8 cellular contexts compared by ENCODE assay signal in the genomic region with DNA sequence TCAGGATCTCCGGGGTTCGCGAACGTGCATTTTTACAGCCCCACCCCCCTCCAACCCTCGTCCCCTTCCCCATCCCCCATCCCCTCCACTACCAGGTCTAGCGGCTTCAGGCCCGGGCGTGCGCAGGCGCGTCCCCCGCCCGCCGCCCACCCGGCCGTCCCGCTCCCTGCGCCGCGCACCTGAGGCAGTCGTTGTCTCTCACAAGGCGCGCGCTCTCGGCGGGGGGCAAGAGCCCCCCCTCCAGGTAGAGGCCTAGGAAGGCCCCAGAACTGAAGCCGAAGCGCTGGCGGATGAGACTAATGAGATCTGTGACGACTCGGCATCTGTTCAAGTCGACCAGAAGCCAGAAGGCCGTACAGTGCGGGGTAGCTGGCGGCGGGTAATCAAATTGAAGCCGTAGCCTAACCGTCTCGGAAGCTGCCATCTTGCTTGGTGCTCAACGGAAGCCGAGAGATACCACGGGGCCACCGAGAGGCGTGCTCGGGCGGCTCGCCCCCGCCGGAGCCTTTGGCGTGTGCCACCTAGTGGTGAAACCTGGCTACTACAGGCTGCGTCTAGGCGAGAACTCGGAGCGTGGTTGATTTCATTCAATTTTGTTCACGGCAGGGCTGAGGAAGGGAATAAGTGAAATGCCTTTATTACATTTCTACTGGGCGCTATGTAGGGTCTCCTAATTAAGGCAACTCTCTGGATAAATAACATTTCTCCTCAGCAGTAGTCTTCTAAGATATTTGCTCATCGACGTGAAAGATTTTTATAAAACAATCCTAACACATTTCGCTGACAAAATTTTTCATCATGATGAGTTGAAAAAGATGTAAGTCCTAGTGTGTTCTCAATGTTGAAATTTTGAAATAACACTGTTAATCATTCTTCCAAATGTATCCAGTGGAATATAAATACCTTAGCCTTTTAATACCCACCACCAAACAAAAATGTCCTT. TPM values are rescaled to one million over a fixed set of nuclear protein-coding genes. Genes with fewer than 3 reads are reported as not detected.
A peak's percentile ranks its signal among the peaks of the same experiment; 100 is the strongest.
DNase-seq lines count a peak whose midpoint lies in the region; ATAC-seq and TF ChIP-seq lines count a peak whose summit lies in the region.

A gene with protein sequence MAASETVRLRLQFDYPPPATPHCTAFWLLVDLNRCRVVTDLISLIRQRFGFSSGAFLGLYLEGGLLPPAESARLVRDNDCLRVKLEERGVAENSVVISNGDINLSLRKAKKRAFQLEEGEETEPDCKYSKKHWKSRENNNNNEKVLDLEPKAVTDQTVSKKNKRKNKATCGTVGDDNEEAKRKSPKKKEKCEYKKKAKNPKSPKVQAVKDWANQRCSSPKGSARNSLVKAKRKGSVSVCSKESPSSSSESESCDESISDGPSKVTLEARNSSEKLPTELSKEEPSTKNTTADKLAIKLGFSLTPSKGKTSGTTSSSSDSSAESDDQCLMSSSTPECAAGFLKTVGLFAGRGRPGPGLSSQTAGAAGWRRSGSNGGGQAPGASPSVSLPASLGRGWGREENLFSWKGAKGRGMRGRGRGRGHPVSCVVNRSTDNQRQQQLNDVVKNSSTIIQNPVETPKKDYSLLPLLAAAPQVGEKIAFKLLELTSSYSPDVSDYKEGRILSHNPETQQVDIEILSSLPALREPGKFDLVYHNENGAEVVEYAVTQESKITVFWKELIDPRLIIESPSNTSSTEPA (minus strand): TSS at position 455 of the 943 bp plus-strand sequence. CDS start 31 bp downstream, at position 424.

- peak; percentile 99 for TF ChIP-seq CTCF in DND-41 (IDR thresholded peaks at IDR 0.05; ENCODE audit: borderline replicate concordance, extremely low read depth, low read length, poor library complexity, severe bottlenecking)
- TF ChIP-seq CTCF in esophagus muscularis mucosa (IDR thresholded peaks at IDR 0.05): peak in 2 of 3 experiments; percentile 99 to 100

- H3K9me3 Mint-ChIP-seq in activated T-cell treated with anti-CD3 and anti-CD28 coated beads, Interleukin-2, amount 50 U/mL, for 4 hours: no peaks in the 10 kb centered on the region
- H3K9me3 Mint-ChIP-seq in naive B cell: no peaks in the 10 kb centered on the region
- no peaks in the 10 kb centered on the region for H3K9me3 Mint-ChIP-seq in stimulated activated memory B cell treated with anti-CD40 and anti-IgM and Interleukin-4, amounts not matched to agents 10 μg/mL and 1 μg/mL and 100 μg/mL, for 72 hours

- peaks cover 48% of the 10 kb centered on the region for H3K79me2 ChIP-seq in DND-41 (ENCODE audit: insufficient read depth, low read length)

- H3K4me3 Mint-ChIP-seq in activated T-cell treated with anti-CD3 and anti-CD28 coated beads, Interleukin-2, amount 50 U/mL, for 4 hours: peak within 1 kb of the TSS; percentile 86
- peak within 1 kb of the TSS; percentile 78 to 95 (median 89) for H3K4me3 Mint-ChIP-seq in naive B cell
- H3K4me3 Mint-ChIP-seq in stimulated activated memory B cell treated with anti-CD40 and anti-IgM and Interleukin-4, amounts not matched to agents 10 μg/mL and 1 μg/mL and 100 μg/mL, for 72 hours: peak within 1 kb of the TSS; percentile 84

- H3K4me3 ChIP-seq in DND-41 (ENCODE audit: low read depth in 1 of 2, low read length in 2 of 2) (peak within 1 kb of the TSS; percentile 90), esophagus muscularis mucosa (peak within 1 kb of the TSS; percentile 80 to 95 (median 86))

- no peaks in the 10 kb centered on the region for H3K27me3 ChIP-seq in DND-41 (ENCODE audit: insufficient read depth, low read length, poor library complexity)
- no peaks in the 10 kb centered on the region for H3K27me3 ChIP-seq in esophagus muscularis mucosa

- intact Hi-C loops in esophagus muscularis mucosa (cut with DNase I): no loop called here

- peaks cover 22% of the 10 kb centered on the region for H3K4me1 Mint-ChIP-seq in activated T-cell treated with anti-CD3 and anti-CD28 coated beads, Interleukin-2, amount 50 U/mL, for 4 hours (ENCODE audit: low read depth)
- H3K4me1 Mint-ChIP-seq in naive B cell: peaks cover 7 to 34% (median 19%) of the 10 kb centered on the region in 3 donors
- H3K4me1 Mint-ChIP-seq in stimulated activated memory B cell treated with anti-CD40 and anti-IgM and Interleukin-4, amounts not matched to agents 10 μg/mL and 1 μg/mL and 100 μg/mL, for 72 hours: peaks cover 12% of the 10 kb centered on the region

- H3K36me3 Mint-ChIP-seq in activated T-cell treated with anti-CD3 and anti-CD28 coated beads, Interleukin-2, amount 50 U/mL, for 4 hours (ENCODE audit: insufficient read depth): peaks cover 8% of the 10 kb centered on the region
- no peaks in the 10 kb centered on the region for H3K36me3 Mint-ChIP-seq in naive B cell
- H3K36me3 Mint-ChIP-seq in stimulated activated memory B cell treated with anti-CD40 and anti-IgM and Interleukin-4, amounts not matched to agents 10 μg/mL and 1 μg/mL and 100 μg/mL, for 72 hours: no peaks in the 10 kb centered on the region

- DNase-seq in DND-41: peak; percentile 94
- peak; percentile 89 for DNase-seq in KG1 (lab: John Stamatoyannopoulos, UW)
- peak; percentile 96 for DNase-seq in activated T-cell treated with anti-CD3 and anti-CD28 coated beads, Interleukin-2, amount 50 U/mL, for 4 hours
- DNase-seq in esophagus muscularis mucosa (ENCODE audit: extremely low spot score): peak; percentile 96
- DNase-seq in naive B cell: peak; percentile 92

- peak within 1 kb of the TSS; percentile 49 to 95 (median 86) for H3K27ac Mint-ChIP-seq in naive B cell
- peak within 1 kb of the TSS; percentile 85 for H3K27ac Mint-ChIP-seq in stimulated activated memory B cell treated with anti-CD40 and anti-IgM and Interleukin-4, amounts not matched to agents 10 μg/mL and 1 μg/mL and 100 μg/mL, for 72 hours

- H3K9me3 ChIP-seq in DND-41 (ENCODE audit: insufficient read depth, low read length, severe bottlenecking) (no peaks in the 10 kb centered on the region), esophagus muscularis mucosa (no peaks in the 10 kb centered on the region)

- H2AFZ ChIP-seq in DND-41 (ENCODE audit: low read depth, low read length): peak within 1 kb of the TSS; percentile 96

- TF ChIP-seq POLR2A in esophagus muscularis mucosa (IDR thresholded peaks at IDR 0.05; ENCODE audit: low read depth): no peak

- ATAC-seq in DND-41 (ENCODE audit: insufficient read depth, low read depth) (peak; percentile 96), GM21723 (IDR thresholded peaks at IDR 0.05; ENCODE audit: unreplicated experiment) (peak; percentile 95), naive B cell (ENCODE audit: low read depth in 2 of 2) (peak; percentile 96 to 98)
- ATAC-seq in activated T-cell treated with anti-CD3 and anti-CD28 coated beads, Interleukin-2, amount 50 U/mL, for 4 hours: peak; percentile 97 to 98
- peak; percentile 99 for ATAC-seq in stimulated activated memory B cell treated with anti-CD40 and anti-IgM and Interleukin-4, amounts not matched to agents 10 μg/mL and 1 μg/mL and 100 μg/mL, for 72 hours

- H3K4me1 ChIP-seq in DND-41 (ENCODE audit: insufficient read depth, low read length): peaks cover 44% of the 10 kb centered on the region
- H3K4me1 ChIP-seq in esophagus muscularis mucosa: peaks cover 15 to 27% (median 20%) of the 10 kb centered on the region in 4 donors

- H4K20me1 ChIP-seq in DND-41 (ENCODE audit: insufficient read depth, low read length): peaks cover 8% of the 10 kb centered on the region

- no peak for TF ChIP-seq EP300 in esophagus muscularis mucosa (IDR thresholded peaks at IDR 0.05)

- peak within 1 kb of the TSS; percentile 98 for H3K9ac ChIP-seq in DND-41 (ENCODE audit: low read depth, low read length)

- peaks cover 17% of the 10 kb centered on the region; the same call in 1 of the 2 replicates for H3K36me3 ChIP-seq in DND-41 (ENCODE audit: insufficient read depth, low read length)
- no peaks in the 10 kb centered on the region for H3K36me3 ChIP-seq in esophagus muscularis mucosa

- no peaks in the 10 kb centered on the region for H3K27me3 Mint-ChIP-seq in activated T-cell treated with anti-CD3 and anti-CD28 coated beads, Interleukin-2, amount 50 U/mL, for 4 hours (ENCODE audit: low read depth)
- H3K27me3 Mint-ChIP-seq in naive B cell: no peaks in the 10 kb centered on the region
- no peaks in the 10 kb centered on the region for H3K27me3 Mint-ChIP-seq in stimulated activated memory B cell treated with anti-CD40 and anti-IgM and Interleukin-4, amounts not matched to agents 10 μg/mL and 1 μg/mL and 100 μg/mL, for 72 hours

- 14% methylated on average over 16 of the region's 59 CpGs for WGBS in esophagus muscularis mucosa

- H3K27ac ChIP-seq in DND-41 (ENCODE audit: low read length) (peak within 1 kb of the TSS; percentile 100), esophagus muscularis mucosa (replicated peaks in 1 of 4) (peak within 1 kb of the TSS; percentile 87 to 94 (median 90))

- peak within 1 kb of the TSS; percentile 64 for H3K4me2 ChIP-seq in DND-41 (ENCODE audit: insufficient read depth, low read length)

TF ChIP-seq in PFSK-1, 5 proteins besides CTCF, POLR2A, EP300 and RAD21 (continues in another document):
- TF ChIP-seq SIN3A (IDR thresholded peaks at IDR 0.05; ENCODE audit: borderline replicate concordance, insufficient read depth, low read length): 0 out of 2 replicates have a peak, but pooled peaks have one; percentile 38

RNA-seq across cellular contexts. Expression of the gene that starts here (rescaled TPM):
- polyA plus RNA-seq in PFSK-1 (2012; ENCODE audit: insufficient read length, low read depth): 13.9 TPM
- total RNA-seq in activated T-cell treated with anti-CD3 and anti-CD28 coated beads, Interleukin-2, amount 50 U/mL, for 4 hours: 10 to 100 TPM; 22.9 to 23.8 (median 23.0) TPM
- 10 to 100 TPM in 3 of 4 donors, 1 to 10 TPM in 1; 9.9 to 13.3 (median 11.4) TPM for total RNA-seq in esophagus muscularis mucosa
- polyA plus RNA-seq in naive B cell (ENCODE audit: low read depth in 6 of 6): 10 to 100 TPM; 19.5 to 25.9 (median 22.5) TPM

Comparison
In these comparisons a context has a peak if more than half of its experiments do, and no peak if none do; other contexts are left out.
1. Peak in every context shown above with its lines: DNase-seq, ATAC-seq, H3K4me3 ChIP-seq and H3K27ac ChIP-seq.